In genomic region chr3:122001892-122002291, GRCh38 we compare ENCODE assay signal across 25 cellular contexts. TPM values are rescaled to one million over a fixed set of nuclear protein-coding genes. Genes with fewer than 3 reads are reported as not detected.
"Had no signal": no experiment of that assay in that cellular context is flagged by ENCODE, and none has a peak within 500 bp of the region (broad histone marks: within the 10 kb centered on the region; RNA-seq: fewer than 3 reads in every experiment).

No MANE protein-coding gene starts in this region.

- H3K27me3 ChIP-seq: MG63 had no signal

- H3K9me3 Mint-ChIP-seq: activated CD8-positive, alpha-beta T cell treated with anti-CD3 and anti-CD28 coated beads for 36 hours; activated naive CD4-positive, alpha-beta T cell treated with anti-CD3 and anti-CD28 coated beads, Interleukin-2, amount 10 ng/mL, durations not matched to agents 7 days and 5 days; activated naive CD8-positive, alpha-beta T cell treated with anti-CD3 and anti-CD28 coated beads for 36 hours; activated T-cell treated with anti-CD3 and anti-CD28 coated beads, Interleukin-2, amount 50 U/mL, for 72 hours; activated T-helper 2 cell treated with anti-CD3 and anti-CD28 coated beads, Interferon-gamma antibody, Interleukin-2, Interleukin-4, amounts not matched to agents 10 μg/mL and 5 μg/mL and 100 μg/mL, durations not matched to agents 14 hours and 24 hours and 36 hours; T-cell had no signal

- H3K4me3 Mint-ChIP-seq: activated CD8-positive, alpha-beta T cell treated with anti-CD3 and anti-CD28 coated beads for 36 hours; activated naive CD4-positive, alpha-beta T cell treated with anti-CD3 and anti-CD28 coated beads, Interleukin-2, amount 10 ng/mL, durations not matched to agents 7 days and 5 days; activated naive CD8-positive, alpha-beta T cell treated with anti-CD3 and anti-CD28 coated beads for 36 hours; activated T-cell treated with anti-CD3 and anti-CD28 coated beads, Interleukin-2, amount 50 U/mL, for 72 hours; T-cell had no signal

- H3K9me3 ChIP-seq: MG63 had no signal

- H3K4me3 ChIP-seq: MG63 had no signal

- H3K36me3 ChIP-seq: MG63 had no signal

- ATAC-seq: activated CD4-positive, CD25-positive, alpha-beta regulatory T cell treated with anti-CD3 and anti-CD28 coated beads, Interleukin-2, amount 50 U/mL, for 24 hours; activated CD8-positive, alpha-beta T cell treated with anti-CD3 and anti-CD28 coated beads for 36 hours; activated T-cell treated with anti-CD3 and anti-CD28 coated beads, Interleukin-2, amount 50 U/mL, for 72 hours; PC-3; T-cell had no signal

- DNase-seq: activated CD4-positive, alpha-beta T cell treated with anti-CD3 and anti-CD28 coated beads for 4 hours; activated CD8-positive, alpha-beta memory T cell treated with anti-CD3 and anti-CD28 coated beads, Interleukin-2, amount 50 U/mL, for 4 hours; activated CD8-positive, alpha-beta T cell treated with anti-CD3 and anti-CD28 coated beads for 36 hours; activated gamma-delta T cell treated with Interleukin-2 at 50 U/mL for 16 hours; activated naive CD4-positive, alpha-beta T cell treated with anti-CD3 and anti-CD28 coated beads, Interleukin-2, amount 10 ng/mL, durations not matched to agents 7 days and 5 days; activated naive CD8-positive, alpha-beta T cell treated with anti-CD3 and anti-CD28 coated beads for 36 hours; activated T-cell treated with anti-CD3 and anti-CD28 coated beads, Interleukin-2, amount 50 U/mL, for 72 hours; cerebellar nuclear complex; KG1; MG63; NCI-H1105 treated with DMSO at 0.1 percent for 48 hours; NCI-H1436 treated with DMSO at 0.1 percent for 48 hours; NCI-H187; NCI-H2081; NCI-H510A treated with DMSO at 0.1 percent for 48 hours; NCI-H69; NK-92 treated with Interleukin-12 subunit alpha and Interleukin-12 subunit beta, amount 100 ng/mL, for 24 hours; PC-3; T-cell; T-helper 2 cell; T1000 had no signal

- H3K27ac Mint-ChIP-seq: activated CD8-positive, alpha-beta T cell treated with anti-CD3 and anti-CD28 coated beads for 36 hours; activated naive CD4-positive, alpha-beta T cell treated with anti-CD3 and anti-CD28 coated beads, Interleukin-2, amount 10 ng/mL, durations not matched to agents 7 days and 5 days; activated naive CD8-positive, alpha-beta T cell treated with anti-CD3 and anti-CD28 coated beads for 36 hours; activated T-cell treated with anti-CD3 and anti-CD28 coated beads, Interleukin-2, amount 50 U/mL, for 72 hours; activated T-helper 2 cell treated with anti-CD3 and anti-CD28 coated beads, Interferon-gamma antibody, Interleukin-2, Interleukin-4, amounts not matched to agents 10 μg/mL and 5 μg/mL and 100 μg/mL, durations not matched to agents 14 hours and 24 hours and 36 hours; T-cell had no signal

- H3K36me3 Mint-ChIP-seq: activated naive CD4-positive, alpha-beta T cell treated with anti-CD3 and anti-CD28 coated beads, Interleukin-2, amount 10 ng/mL, durations not matched to agents 7 days and 5 days; activated naive CD8-positive, alpha-beta T cell treated with anti-CD3 and anti-CD28 coated beads for 36 hours; T-cell had no signal

RNA-seq across cellular contexts. Expression of gene ILDR1, which starts 20.2 kb away (rescaled TPM):
- total RNA-seq: activated CD8-positive, alpha-beta T cell treated with anti-CD3 and anti-CD28 coated beads for 36 hours; activated naive CD8-positive, alpha-beta T cell treated with anti-CD3 and anti-CD28 coated beads for 36 hours; cardiac septum; SK-MEL-5 had no signal

RNA-seq across cellular contexts. Expression of gene CD86, which starts 53.3 kb away (rescaled TPM):
- total RNA-seq: SK-MEL-5 had no signal
